13 cellular contexts compared by ENCODE assay signal in genomic region chr6:56911847-56912246, GRCh38. TPM values are rescaled to one million over a fixed set of nuclear protein-coding genes. Genes with fewer than 3 reads are reported as not detected.
DNase-seq lines count a peak whose midpoint lies in the region; ATAC-seq, FAIRE-seq and TF ChIP-seq lines count a peak whose summit lies in the region.
"Had no signal": no experiment of that assay in that cellular context is flagged by ENCODE, and none has a peak within 500 bp of the region (broad histone marks: within the 10 kb centered on the region; RNA-seq: fewer than 3 reads in every experiment).

No MANE protein-coding gene starts in this region.

- H2BK15ac ChIP-seq in mesendoderm (replicated peaks; ENCODE audit: low read depth), result no peak overlapping the region

- H4K5ac ChIP-seq in mesendoderm (ENCODE audit: low read length), result no peak overlapping the region

- no peaks in the 10 kb centered on the region for H3K79me2 ChIP-seq in mesendoderm (ENCODE audit: control insufficient read depth, insufficient read depth, low read length)

- no peak overlapping the region for H2AK5ac ChIP-seq in mesendoderm (ENCODE audit: low read length)

- POLR2A ChIA-PET in BJ (lab: Charles Lee), result interaction anchor here (0.6 kb wide), 1 partner anchor 50 kb away, joined by 4 read pairs; no protein-coding TSS in a partner anchor

- no peak overlapping the region for H3K23ac ChIP-seq in mesendoderm (ENCODE audit: low read length)

- H3K27me3 ChIP-seq in BJ (ENCODE audit: control insufficient read depth, insufficient read depth, low read length) (no peaks in the 10 kb centered on the region), mesendoderm (ENCODE audit: insufficient read depth, low read length, poor library complexity) (no peaks in the 10 kb centered on the region)

- H3K4me3 ChIP-seq in BJ (ENCODE audit: low read depth, low read length) (no peak overlapping the region), mesendoderm (ENCODE audit: low read length) (no peak overlapping the region)

- CTCF ChIA-PET in BJ (lab: Yijun Ruan, JAX), result interaction anchor here (0.9 to 4.3 kb wide), 7 partner anchors 9 to 412 kb away, joined by 3 to 34 read pairs (median 4); partner anchors contain the start of gene BEND6

- H3K4me1 ChIP-seq in mesendoderm (ENCODE audit: control insufficient read depth, low read depth, low read length), result peaks cover 2% of the 10 kb centered on the region

- TF ChIP-seq POLR2A in GM12891 (IDR thresholded peaks at IDR 0.05; ENCODE audit: low read depth, low read length), result no peak

- H3K18ac ChIP-seq in mesendoderm (ENCODE audit: low read length), result no peak overlapping the region

- no peaks in the 10 kb centered on the region for H3K36me3 Mint-ChIP-seq in stimulated activated memory B cell treated with anti-CD40 and anti-IgM and Interleukin-4, amounts not matched to agents 10 μg/mL and 1 μg/mL and 100 μg/mL, for 72 hours
- H3K36me3 Mint-ChIP-seq: activated CD8-positive, alpha-beta memory T cell treated with anti-CD3 and anti-CD28 coated beads, Interleukin-2, amount 10 ng/mL, durations not matched to agents 7 days and 5 days had no signal

- WGBS in mesendoderm (ENCODE audit: extremely low coverage, insufficient coverage, low lambda C conversion rate), result no CpG with 5 or more reads among the region's 1 CpG

- H3K4me3 Mint-ChIP-seq in stimulated activated memory B cell treated with anti-CD40 and anti-IgM and Interleukin-4, amounts not matched to agents 10 μg/mL and 1 μg/mL and 100 μg/mL, for 72 hours, result no peak overlapping the region
- H3K4me3 Mint-ChIP-seq: activated CD8-positive, alpha-beta memory T cell treated with anti-CD3 and anti-CD28 coated beads, Interleukin-2, amount 10 ng/mL, durations not matched to agents 7 days and 5 days; nephron had no signal

- no peak for FAIRE-seq in GM12891 (lab: Jason Lieb, UNC)
- no peak for FAIRE-seq in D721Med (lab: Jason Lieb, UNC)
- FAIRE-seq: small intestine had no signal

- H3K4me2 ChIP-seq in mesendoderm (ENCODE audit: low read length), result no peak overlapping the region

- no peak overlapping the region for H2BK5ac ChIP-seq in mesendoderm (ENCODE audit: low read length)

- no peak for ATAC-seq in stimulated activated memory B cell treated with anti-CD40 and anti-IgM and Interleukin-4, amounts not matched to agents 10 μg/mL and 1 μg/mL and 100 μg/mL, for 72 hours
- ATAC-seq in HG03135 (IDR thresholded peaks at IDR 0.05; ENCODE audit: unreplicated experiment), result no peak
- ATAC-seq: activated CD8-positive, alpha-beta memory T cell treated with anti-CD3 and anti-CD28 coated beads, Interleukin-2, amount 10 ng/mL, durations not matched to agents 7 days and 5 days had no signal

- H2BK120ac ChIP-seq in mesendoderm (ENCODE audit: low read depth, low read length), result no peak overlapping the region

- TF ChIP-seq CTCF in BJ (IDR thresholded peaks at IDR 0.05; ENCODE audit: insufficient read depth, low read depth, low read length) (no peak), D721Med (IDR thresholded peaks at IDR 0.05; ENCODE audit: insufficient read depth, missing control alignments) (no peak)

- DNase-seq in BJ (ENCODE audit: low read depth) (peak; percentile 50), LHCN-M2 (ENCODE audit: low read depth) (peak; percentile 90), dedifferentiated amniotic fluid mesenchymal stem cell (ENCODE audit: extremely low spot score) (peak; percentile 69), mesendoderm (peak; percentile 91), GM12891 (ENCODE audit: insufficient read length, low spot score) (no peak), D721Med (ENCODE audit: insufficient read length, low spot score) (no peak)
- DNase-seq: activated CD8-positive, alpha-beta memory T cell treated with anti-CD3 and anti-CD28 coated beads, Interleukin-2, amount 10 ng/mL, durations not matched to agents 7 days and 5 days; NCI-H1436; small intestine had no signal

- H3K27ac ChIP-seq in mesendoderm (ENCODE audit: low read depth, low read length), result no peak overlapping the region

- no peak overlapping the region for H3K27ac Mint-ChIP-seq in stimulated activated memory B cell treated with anti-CD40 and anti-IgM and Interleukin-4, amounts not matched to agents 10 μg/mL and 1 μg/mL and 100 μg/mL, for 72 hours
- H3K27ac Mint-ChIP-seq: activated CD8-positive, alpha-beta memory T cell treated with anti-CD3 and anti-CD28 coated beads, Interleukin-2, amount 10 ng/mL, durations not matched to agents 7 days and 5 days had no signal

- no peak overlapping the region for H3K56ac ChIP-seq in mesendoderm (ENCODE audit: low read length)

- H4K8ac ChIP-seq in mesendoderm (ENCODE audit: low read depth, low read length), result no peak overlapping the region

- peaks cover 2% of the 10 kb centered on the region for H3K27me3 Mint-ChIP-seq in stimulated activated memory B cell treated with anti-CD40 and anti-IgM and Interleukin-4, amounts not matched to agents 10 μg/mL and 1 μg/mL and 100 μg/mL, for 72 hours

- no peak overlapping the region for H3K4ac ChIP-seq in mesendoderm (ENCODE audit: low read depth, low read length)

- no peaks in the 10 kb centered on the region for H3K36me3 ChIP-seq in BJ (ENCODE audit: control insufficient read depth, insufficient read depth, low read length)
- no peaks in the 10 kb centered on the region for H3K36me3 ChIP-seq in mesendoderm (ENCODE audit: control insufficient read depth, insufficient read depth, low read length)

- no peak overlapping the region for H3K9ac ChIP-seq in mesendoderm (ENCODE audit: low read length)

- H3K9me3 Mint-ChIP-seq in stimulated activated memory B cell treated with anti-CD40 and anti-IgM and Interleukin-4, amounts not matched to agents 10 μg/mL and 1 μg/mL and 100 μg/mL, for 72 hours, result no peaks in the 10 kb centered on the region
- H3K9me3 Mint-ChIP-seq: nephron had no signal

- no peaks in the 10 kb centered on the region for H3K79me1 ChIP-seq in mesendoderm (ENCODE audit: low read length)

- H3K4me1 Mint-ChIP-seq in stimulated activated memory B cell treated with anti-CD40 and anti-IgM and Interleukin-4, amounts not matched to agents 10 μg/mL and 1 μg/mL and 100 μg/mL, for 72 hours, result no peaks in the 10 kb centered on the region
- H3K4me1 Mint-ChIP-seq: activated CD8-positive, alpha-beta memory T cell treated with anti-CD3 and anti-CD28 coated beads, Interleukin-2, amount 10 ng/mL, durations not matched to agents 7 days and 5 days had no signal

TF ChIP-seq in GM12891, 5 proteins besides CTCF, POLR2A, EP300 and RAD21:
- no peak for TF ChIP-seq POLR2AphosphoS5 (IDR thresholded peaks at IDR 0.05; ENCODE audit: low read depth, low read length)
- no peak for TF ChIP-seq SPI1 (IDR thresholded peaks at IDR 0.05; ENCODE audit: low read depth, low read length)
- TF ChIP-seq PAX5 (IDR thresholded peaks at IDR 0.05; ENCODE audit: insufficient read depth, low read length, severe bottlenecking), result no peak
- no peak for TF ChIP-seq POU2F2 (IDR thresholded peaks at IDR 0.05; ENCODE audit: low read depth, low read length)
- no peak for TF ChIP-seq TAF1 (IDR thresholded peaks at IDR 0.05; ENCODE audit: low read depth, low read length)

RNA-seq across cellular contexts. Expression of gene BEND6, which starts 43.1 kb away (rescaled TPM):
- polyA plus RNA-seq in BJ (2011; rRNA removed), result 4.8 and 9.8 TPM in 2 replicates
- 2.3 and 3.0 TPM in 2 replicates for polyA minus RNA-seq in BJ (2011; rRNA and poly(A)+ RNA removed)
- 8.7 and 14.1 TPM in 2 replicates for total RNA-seq in LHCN-M2 (2014; rRNA removed)
- 6.2 TPM for polyA plus RNA-seq in LHCN-M2 (2012)
- 4.5 TPM for polyA plus RNA-seq in mesendoderm (2013, experiment 1 of 2)
- polyA plus RNA-seq in mesendoderm (2013, experiment 2 of 2), result 5.0 TPM
- 0.30 TPM for polyA plus RNA-seq in GM12891 (2012; ENCODE audit: low read depth, missing spikeins)
- total RNA-seq: activated CD8-positive, alpha-beta memory T cell treated with anti-CD3 and anti-CD28 coated beads, Interleukin-2, amount 10 ng/mL, durations not matched to agents 7 days and 5 days; T-helper 2 cell treated with Interferon-gamma antibody and Interleukin-4, amounts not matched to agents 100 ng/mL and 5 ng/mL, for 36 hours had no signal

Comparison
In these comparisons a context has a peak if more than half of its experiments do, and no peak if none do; other contexts are left out.
1. DNase-seq: peak in BJ (single experiment), LHCN-M2 (single experiment), dedifferentiated amniotic fluid mesenchymal stem cell (single experiment) and mesendoderm (single experiment); none in GM12891 (single experiment) and D721Med (single experiment).